ENCODE assay signal across 11 cellular contexts in the genomic region with DNA sequence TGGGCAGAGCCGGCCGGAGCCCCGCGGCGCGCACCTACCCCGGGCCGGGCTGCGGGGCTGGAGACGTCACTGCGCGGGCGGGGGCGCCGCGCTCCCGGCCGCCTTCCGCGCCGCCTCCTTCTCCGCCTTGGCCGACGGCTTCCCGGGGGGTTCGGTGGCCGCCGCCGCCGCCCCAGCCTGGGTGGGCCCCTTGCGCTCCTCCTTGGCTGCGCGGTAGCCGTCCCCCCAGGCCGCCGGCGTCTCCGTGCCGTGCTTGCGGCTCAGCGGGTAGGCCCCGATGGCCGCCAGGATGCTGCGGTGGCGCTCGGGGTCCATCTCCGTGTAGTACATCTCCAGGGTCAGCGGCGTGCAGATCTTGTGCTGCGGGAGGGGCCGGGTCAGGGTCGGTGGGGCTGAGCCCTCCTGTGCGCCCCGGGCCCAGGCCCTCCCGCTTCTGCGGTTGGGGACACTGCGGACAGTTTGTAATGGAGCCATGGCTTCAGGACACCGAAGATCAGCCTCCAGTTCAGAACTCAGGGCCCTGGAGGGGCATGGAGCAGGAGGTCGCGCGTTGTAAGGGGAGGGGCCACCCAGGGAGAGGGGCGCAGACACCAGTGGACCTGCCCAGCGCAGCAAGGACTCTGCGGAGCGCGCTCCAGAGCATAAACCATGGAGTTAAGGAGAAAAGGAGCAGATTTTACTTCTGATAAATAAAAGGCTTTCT. TPM values are rescaled to one million over a fixed set of nuclear protein-coding genes. Genes with fewer than 3 reads are reported as not detected.
DNase-seq lines count a peak whose midpoint lies in the region; FAIRE-seq and TF ChIP-seq lines count a peak whose summit lies in the region.
"Had no signal": no experiment of that assay in that cellular context is flagged by ENCODE, and none has a peak within 500 bp of the region (broad histone marks: within the 10 kb centered on the region; RNA-seq: fewer than 3 reads in every experiment).

No MANE protein-coding gene starts in this region.

- peak in 2 of 3 experiments; percentile 40 to 48 for DNase-seq in NCI-H1417 (lab: John Stamatoyannopoulos, UW)
- DNase-seq in NCI-H1417 treated with DMSO at 0.1 percent for 48 hours (lab: John Stamatoyannopoulos, UW): no peak
- DNase-seq in astrocyte of the cerebellum (ENCODE audit: low read depth): no peak
- DNase-seq in spleen: no peak
- no peak for DNase-seq in HTR-8/SVneo (ENCODE audit: insufficient read length, low spot score)
- no peak for DNase-seq in amygdala (lab: John Stamatoyannopoulos, UW)
- no peak for DNase-seq in H4 (ENCODE audit: low spot score)
- DNase-seq: stimulated activated CD4-positive, alpha-beta T cell treated with anti-CD3 and anti-CD28 coated beads, Interleukin-2, amount 100 ng/mL, for 24 hours had no signal

- H3K9me3 ChIP-seq in iPS-20b (ENCODE audit: insufficient read depth, low read depth, low read length) (no peaks in the 10 kb centered on the region), spleen (peaks cover 0 to 6% (median 3%) of the 10 kb centered on the region in 8 donors)

- TF ChIP-seq POLR2A in spleen (IDR thresholded peaks at IDR 0.05): no peak

- whole genome bisulfite sequencing in spleen, 5 donors: 7 to 20% (median 7%) methylated on average over 29 to 66 of the region's 66 CpGs

- H3K9ac ChIP-seq in iPS-20b (ENCODE audit: low read depth, low read length): no peak overlapping the region

- H3K4me3 ChIP-seq in astrocyte of the cerebellum (ENCODE audit: low read depth, low read length): peak overlapping the region; percentile 34
- H3K4me3 ChIP-seq in iPS-20b (ENCODE audit: low read length): peak overlapping the region; percentile 58; the same call in 1 of the 2 replicates
- peak overlapping the region in 7 of 8 donors; percentile 8 to 67 (median 33) for H3K4me3 ChIP-seq in spleen
- H3K4me3 ChIP-seq: K562 had no signal

- H3K4me1 ChIP-seq in iPS-20b (ENCODE audit: insufficient read depth, low read length): 0 out of 2 replicates have a peak, but pooled peaks cover 6% of the 10 kb centered on the region
- peaks cover 7 to 38% (median 31%) of the 10 kb centered on the region in 6 donors for H3K4me1 ChIP-seq in spleen

- H3K27me3 ChIP-seq in iPS-20b (ENCODE audit: insufficient read depth, low read length) (peaks cover 60% of the 10 kb centered on the region), spleen (replicated peaks in 1 of 7) (peaks cover 3 to 75% (median 52%) of the 10 kb centered on the region in 7 donors)

- H3K27ac ChIP-seq in iPS-20b (ENCODE audit: low read length): no peak overlapping the region
- H3K27ac ChIP-seq in spleen: no peak overlapping the region

- in situ Hi-C loops in astrocyte of the cerebellum (cut with HindIII; ENCODE audit: low sequenced_read_pairs): no loop called here

- TF ChIP-seq CTCF in astrocyte of the cerebellum (IDR thresholded peaks at IDR 0.05; ENCODE audit: low read depth, low read length, missing control alignments) (no peak), spleen (IDR thresholded peaks at IDR 0.05 in 8 of 11, conservative IDR thresholded peaks at IDR 0.05 in 3 of 11) (no peak)

- no peaks in the 10 kb centered on the region for H3K36me3 ChIP-seq in iPS-20b (ENCODE audit: insufficient read depth, low read depth, low read length)
- no peaks in the 10 kb centered on the region for H3K36me3 ChIP-seq in spleen

- intact Hi-C loops in spleen (cut with DNase I; ENCODE audit: low total_unique reads): no loop called here

- no peak for FAIRE-seq in HTR-8/SVneo (lab: Jason Lieb, UNC)
- FAIRE-seq: K562 had no signal

RNA-seq across cellular contexts. Expression of a gene that starts 10.8 kb away (rescaled TPM):
- total RNA-seq in spleen: 1 to 10 TPM in 3 of 7 donors, under 1 TPM in 3, not detected in 1; 0.30 to 3.4 (median 0.94) TPM
- polyA plus RNA-seq in spleen: under 1 TPM; 0.04 to 0.12 (median 0.10) TPM
- not detected in 2 replicates for total RNA-seq in H4 (2014; rRNA removed; shearing (Covaris generic))
- total RNA-seq: A172, K562 had no signal
- polyA plus RNA-seq: K562 had no signal

RNA-seq across cellular contexts. Expression of a gene that starts 17.2 kb away (rescaled TPM):
- 10 to 100 TPM; 26.3 to 33.1 (median 29.2) TPM for total RNA-seq in spleen
- polyA plus RNA-seq in spleen: 10 to 100 TPM; 43.3 to 50.6 (median 44.7) TPM
- total RNA-seq in H4 (2014; rRNA removed; shearing (Covaris generic)): 53.2 and 66.3 TPM in 2 replicates

RNA-seq across cellular contexts. Expression of a gene that starts 17.2 kb away (rescaled TPM):
- 10 to 100 TPM; 40.2 to 61.2 (median 51.9) TPM for total RNA-seq in spleen
- polyA plus RNA-seq in spleen: 100 to 1,000 TPM in 2 of 3 donors, 10 to 100 TPM in 1; 85.2 to 201 (median 132) TPM
- 49.1 and 54.5 TPM in 2 replicates for total RNA-seq in H4 (2014; rRNA removed; shearing (Covaris generic))

RNA-seq across cellular contexts. Expression of a gene that starts 21.3 kb away (rescaled TPM):
- total RNA-seq in spleen: not detected
- not detected for polyA plus RNA-seq in spleen
- total RNA-seq in H4 (2014; rRNA removed; shearing (Covaris generic)): not detected in 2 replicates
- total RNA-seq: A172, K562 had no signal

RNA-seq across cellular contexts. Expression of a gene that starts 31.9 kb away (rescaled TPM):
- total RNA-seq in spleen: 10 to 100 TPM; 25.3 to 36.5 (median 27.7) TPM
- 10 to 100 TPM; 43.8 to 79.6 (median 47.9) TPM for polyA plus RNA-seq in spleen
- 4.7 and 10.4 TPM in 2 replicates for total RNA-seq in H4 (2014; rRNA removed; shearing (Covaris generic))

Comparison
In these comparisons a context has a peak if more than half of its experiments do, and no peak if none do; other contexts are left out.
1. DNase-seq: peak in NCI-H1417 (2 of 3); none in NCI-H1417 treated with DMSO at 0.1 percent for 48 hours (single experiment), astrocyte of the cerebellum (single experiment), spleen (single experiment), HTR-8/SVneo (single experiment), amygdala (0 of 56) and H4 (single experiment).
2. Peak in every context shown above with its lines, with median percentiles within 50 percentile points of each other: H3K4me3 ChIP-seq.